Comparison of ENCODE assay signal across 8 cellular contexts in genomic region chr4:186149872-186150271, GRCh38. TPM values are rescaled to one million over a fixed set of nuclear protein-coding genes. Genes with fewer than 3 reads are reported as not detected.
A peak's percentile ranks its signal among the peaks of the same experiment; 100 is the strongest.
DNase-seq lines count a peak whose midpoint lies in the region; ATAC-seq and TF ChIP-seq lines count a peak whose summit lies in the region.

No MANE protein-coding gene starts in this region.

- H3K27ac ChIP-seq in prostate gland: no peak overlapping the region

- WGBS in prostate gland: 78% methylated on average over 14 of the region's 14 CpGs

- in situ Hi-C loops in GM13977 (cut with MboI; ENCODE audit: low pct_unique_long_range_greater_than_20kb, low sequenced_read_pairs, unreplicated experiment): no loop called here

- intact Hi-C loops in prostate gland (cut with DNase I): no loop called here

- no peaks in the 10 kb centered on the region for H3K9me3 ChIP-seq in prostate gland

- TF ChIP-seq CTCF in GM13977 (IDR thresholded peaks at IDR 0.05; ENCODE audit: extremely low read depth, insufficient read depth, missing control alignments) (peak; percentile 54), fibroblast of the aortic adventitia (IDR thresholded peaks at IDR 0.05; ENCODE audit: insufficient read depth, low read length) (peak; percentile 66), progenitor cell of endocrine pancreas (IDR thresholded peaks at IDR 0.05; ENCODE audit: unreplicated experiment) (peak; percentile 67), prostate gland (IDR thresholded peaks at IDR 0.05) (no peak)

- H3K36me3 ChIP-seq in prostate gland: no peaks in the 10 kb centered on the region

- peaks cover 18% of the 10 kb centered on the region for H3K27me3 Mint-ChIP-seq in progenitor cell of endocrine pancreas

- no peaks in the 10 kb centered on the region for H3K9me3 Mint-ChIP-seq in progenitor cell of endocrine pancreas (ENCODE audit: low read depth)

- ATAC-seq in SK-N-SH treated with all-trans-retinoic acid at 6 μM for 48 hours: peak; percentile 46; the same call in 1 of the 3 replicates

- no peak overlapping the region for H3K27ac Mint-ChIP-seq in progenitor cell of endocrine pancreas

- H3K4me3 Mint-ChIP-seq in progenitor cell of endocrine pancreas (ENCODE audit: low read depth): no peak overlapping the region

- peaks cover 12% of the 10 kb centered on the region for H3K4me1 Mint-ChIP-seq in progenitor cell of endocrine pancreas (ENCODE audit: low read depth)

- no peak for DNase-seq in GM13977 (ENCODE audit: low spot score)
- peak; percentile 80 for DNase-seq in fibroblast of the aortic adventitia (ENCODE audit: low read depth)
- no peak for DNase-seq in progenitor cell of endocrine pancreas (ENCODE audit: low spot score, unreplicated experiment)
- no peak for DNase-seq in KG1 (lab: John Stamatoyannopoulos, UW)
- DNase-seq in prostate gland (ENCODE audit: low spot score): no peak
- DNase-seq in superior temporal gyrus (ENCODE audit: extremely low spot score): no peak
- no peak for DNase-seq in NCI-H69 (lab: John Stamatoyannopoulos, UW)

- peaks cover 9% of the 10 kb centered on the region for H3K36me3 Mint-ChIP-seq in progenitor cell of endocrine pancreas (ENCODE audit: insufficient read depth)

- no peaks in the 10 kb centered on the region for H3K27me3 ChIP-seq in prostate gland (replicated peaks; ENCODE audit: insufficient read depth)

- no peaks in the 10 kb centered on the region for H3K4me1 ChIP-seq in prostate gland (replicated peaks)

- no peak for TF ChIP-seq POLR2A in prostate gland (IDR thresholded peaks at IDR 0.05)

- H3K4me3 ChIP-seq in fibroblast of the aortic adventitia (ENCODE audit: low read depth, low read length) (peak overlapping the region; percentile 33), prostate gland (no peak overlapping the region)

TF ChIP-seq in SK-N-SH treated with all-trans-retinoic acid at 6 μM for 48 hours, 23 proteins besides CTCF, POLR2A, EP300 and RAD21:
- TF ChIP-seq ZNF8 (CRISPR knock-in tag; IDR thresholded peaks at IDR 0.05) (no peak), BACH2 (CRISPR knock-in tag; IDR thresholded peaks at IDR 0.05; ENCODE audit: borderline replicate concordance) (no peak), CREB5 (CRISPR knock-in tag; IDR thresholded peaks at IDR 0.05; ENCODE audit: low read depth) (no peak), ZFP3 (CRISPR knock-in tag; IDR thresholded peaks at IDR 0.05) (no peak), ZFP30 (CRISPR knock-in tag; IDR thresholded peaks at IDR 0.05) (no peak), CSRNP3 (CRISPR knock-in tag; IDR thresholded peaks at IDR 0.05) (no peak), OSR1 (CRISPR knock-in tag; IDR thresholded peaks at IDR 0.05) (no peak), SNAI2 (CRISPR knock-in tag; IDR thresholded peaks at IDR 0.05) (no peak), TCF4 (CRISPR knock-in tag; IDR thresholded peaks at IDR 0.05; ENCODE audit: borderline replicate concordance) (no peak), ZNF70 (CRISPR knock-in tag; IDR thresholded peaks at IDR 0.05) (no peak), CSDC2 (CRISPR knock-in tag; IDR thresholded peaks at IDR 0.05) (no peak), TOX (CRISPR knock-in tag; IDR thresholded peaks at IDR 0.05; ENCODE audit: borderline replicate concordance) (no peak), RARB (CRISPR knock-in tag; IDR thresholded peaks at IDR 0.05) (no peak), POU6F1 (CRISPR knock-in tag; IDR thresholded peaks at IDR 0.05; ENCODE audit: borderline replicate concordance, low read depth) (no peak), ESRRG (CRISPR knock-in tag; IDR thresholded peaks at IDR 0.05) (no peak)
- TF ChIP-seq, protein P1, sequence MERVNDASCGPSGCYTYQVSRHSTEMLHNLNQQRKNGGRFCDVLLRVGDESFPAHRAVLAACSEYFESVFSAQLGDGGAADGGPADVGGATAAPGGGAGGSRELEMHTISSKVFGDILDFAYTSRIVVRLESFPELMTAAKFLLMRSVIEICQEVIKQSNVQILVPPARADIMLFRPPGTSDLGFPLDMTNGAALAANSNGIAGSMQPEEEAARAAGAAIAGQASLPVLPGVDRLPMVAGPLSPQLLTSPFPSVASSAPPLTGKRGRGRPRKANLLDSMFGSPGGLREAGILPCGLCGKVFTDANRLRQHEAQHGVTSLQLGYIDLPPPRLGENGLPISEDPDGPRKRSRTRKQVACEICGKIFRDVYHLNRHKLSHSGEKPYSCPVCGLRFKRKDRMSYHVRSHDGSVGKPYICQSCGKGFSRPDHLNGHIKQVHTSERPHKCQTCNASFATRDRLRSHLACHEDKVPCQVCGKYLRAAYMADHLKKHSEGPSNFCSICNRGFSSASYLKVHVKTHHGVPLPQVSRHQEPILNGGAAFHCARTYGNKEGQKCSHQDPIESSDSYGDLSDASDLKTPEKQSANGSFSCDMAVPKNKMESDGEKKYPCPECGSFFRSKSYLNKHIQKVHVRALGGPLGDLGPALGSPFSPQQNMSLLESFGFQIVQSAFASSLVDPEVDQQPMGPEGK (CRISPR knock-in tag; IDR thresholded peaks at IDR 0.05; ENCODE audit: borderline replicate concordance): no peak
- TF ChIP-seq, protein P2, sequence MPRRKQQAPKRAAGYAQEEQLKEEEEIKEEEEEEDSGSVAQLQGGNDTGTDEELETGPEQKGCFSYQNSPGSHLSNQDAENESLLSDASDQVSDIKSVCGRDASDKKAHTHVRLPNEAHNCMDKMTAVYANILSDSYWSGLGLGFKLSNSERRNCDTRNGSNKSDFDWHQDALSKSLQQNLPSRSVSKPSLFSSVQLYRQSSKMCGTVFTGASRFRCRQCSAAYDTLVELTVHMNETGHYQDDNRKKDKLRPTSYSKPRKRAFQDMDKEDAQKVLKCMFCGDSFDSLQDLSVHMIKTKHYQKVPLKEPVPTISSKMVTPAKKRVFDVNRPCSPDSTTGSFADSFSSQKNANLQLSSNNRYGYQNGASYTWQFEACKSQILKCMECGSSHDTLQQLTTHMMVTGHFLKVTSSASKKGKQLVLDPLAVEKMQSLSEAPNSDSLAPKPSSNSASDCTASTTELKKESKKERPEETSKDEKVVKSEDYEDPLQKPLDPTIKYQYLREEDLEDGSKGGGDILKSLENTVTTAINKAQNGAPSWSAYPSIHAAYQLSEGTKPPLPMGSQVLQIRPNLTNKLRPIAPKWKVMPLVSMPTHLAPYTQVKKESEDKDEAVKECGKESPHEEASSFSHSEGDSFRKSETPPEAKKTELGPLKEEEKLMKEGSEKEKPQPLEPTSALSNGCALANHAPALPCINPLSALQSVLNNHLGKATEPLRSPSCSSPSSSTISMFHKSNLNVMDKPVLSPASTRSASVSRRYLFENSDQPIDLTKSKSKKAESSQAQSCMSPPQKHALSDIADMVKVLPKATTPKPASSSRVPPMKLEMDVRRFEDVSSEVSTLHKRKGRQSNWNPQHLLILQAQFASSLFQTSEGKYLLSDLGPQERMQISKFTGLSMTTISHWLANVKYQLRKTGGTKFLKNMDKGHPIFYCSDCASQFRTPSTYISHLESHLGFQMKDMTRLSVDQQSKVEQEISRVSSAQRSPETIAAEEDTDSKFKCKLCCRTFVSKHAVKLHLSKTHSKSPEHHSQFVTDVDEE (CRISPR knock-in tag; IDR thresholded peaks at IDR 0.05): no peak

RNA-seq across cellular contexts. Expression of gene CYP4V2, which starts 41.5 kb away (rescaled TPM):
- total RNA-seq in fibroblast of the aortic adventitia (ENCODE audit: low replicate concordance) (40.4 and 76.0 TPM in 2 replicates), progenitor cell of endocrine pancreas (6.0 and 6.2 TPM in 2 replicates), prostate gland (10 to 100 TPM; 23.5 to 40.2 TPM)

RNA-seq across cellular contexts. Expression of gene FAM149A, which starts 45.4 kb away (rescaled TPM):
- total RNA-seq in fibroblast of the aortic adventitia (ENCODE audit: low replicate concordance) (10.8 and 15.6 TPM in 2 replicates), progenitor cell of endocrine pancreas (12.0 and 13.5 TPM in 2 replicates), prostate gland (10 to 100 TPM; 12.9 to 27.0 TPM)

Comparison
In these comparisons a context has a peak if more than half of its experiments do, and no peak if none do; other contexts are left out.
1. CTCF ChIP-seq: peak in GM13977 (single experiment), fibroblast of the aortic adventitia (single experiment) and progenitor cell of endocrine pancreas (single experiment); none in prostate gland (0 of 4).